Comparison of ENCODE assay signal across 6 cellular contexts in the genomic region with DNA sequence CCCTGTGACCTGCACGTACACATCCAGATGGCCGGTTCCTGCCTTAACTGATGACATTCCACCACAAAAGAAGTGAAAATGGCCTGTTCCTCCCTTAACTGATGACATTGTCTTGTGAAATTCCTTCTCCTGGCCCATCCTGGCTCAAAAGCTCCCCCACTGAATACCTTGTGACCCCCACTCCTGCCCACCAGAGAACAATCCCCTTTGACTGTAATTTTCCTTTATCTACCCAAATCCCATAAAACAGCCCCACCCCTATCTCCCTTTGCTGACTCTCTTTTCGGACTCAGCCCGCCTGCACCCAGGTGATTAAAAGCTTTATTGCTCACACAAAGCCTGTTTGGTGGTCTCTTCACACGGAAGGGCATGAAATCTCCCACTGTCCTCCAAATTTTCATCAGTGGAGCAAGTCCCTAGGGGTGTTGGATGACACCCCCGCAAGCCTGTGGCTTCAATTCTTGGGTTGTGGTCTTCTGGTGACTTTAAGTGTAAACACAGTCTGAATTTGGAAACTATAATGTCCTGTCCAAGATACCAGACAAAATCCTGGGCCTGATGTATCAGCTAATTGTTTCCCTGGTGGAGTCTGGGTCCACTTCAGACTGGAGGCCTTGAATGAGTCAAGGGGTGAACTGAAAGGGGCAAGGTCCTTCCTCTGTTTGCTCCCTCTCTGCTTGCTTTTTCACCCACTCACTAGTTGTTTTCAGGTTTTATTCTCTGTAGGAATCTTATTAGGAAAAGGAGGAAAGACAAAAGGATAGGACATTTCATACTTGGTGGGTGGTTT. TPM values are rescaled to one million over a fixed set of nuclear protein-coding genes. Genes with fewer than 3 reads are reported as not detected.
"Had no signal": no experiment of that assay in that cellular context is flagged by ENCODE, and none has a peak within 500 bp of the region (broad histone marks: within the 10 kb centered on the region; RNA-seq: fewer than 3 reads in every experiment).

No MANE protein-coding gene starts in this region.

RNA-seq across cellular contexts. Expression of a gene that starts 29.3 kb away (rescaled TPM):
- total RNA-seq: activated CD4-positive, alpha-beta T cell treated with anti-CD3 and anti-CD28 coated beads, Interleukin-2, amount 10 ng/mL, durations not matched to agents 24 days and 14 days; activated CD8-positive, alpha-beta memory T cell treated with anti-CD3 and anti-CD28 coated beads for 36 hours; activated CD8-positive, alpha-beta T cell treated with anti-CD3 and anti-CD28 coated beads for 36 hours; activated naive CD8-positive, alpha-beta T cell treated with anti-CD3 and anti-CD28 coated beads for 36 hours; activated T-cell treated with anti-CD3 and anti-CD28 coated beads, Interleukin-2, amount 50 U/mL, for 72 hours; activated T-helper 17 cell treated with anti-CD3 and anti-CD28 coated beads, Interleukin-2, amount 50 U/mL, for 72 hours had no signal
